Comparison of ENCODE assay signal across 22 cellular contexts in genomic region chr1:43282220-43283195, GRCh38. TPM values are rescaled to one million over a fixed set of nuclear protein-coding genes. Genes with fewer than 3 reads are reported as not detected.
DNase-seq lines count a peak whose midpoint lies in the region; ATAC-seq and TF ChIP-seq lines count a peak whose summit lies in the region.
"Had no signal": no experiment of that assay in that cellular context is flagged by ENCODE, and none has a peak within 500 bp of the region (broad histone marks: within the 10 kb centered on the region; RNA-seq: fewer than 3 reads in every experiment).

No MANE protein-coding gene starts in this region.

- no peak overlapping the region for H2BK5ac ChIP-seq in neuronal stem cell (ENCODE audit: low read length)

- no peaks in the 10 kb centered on the region for H3K27me3 Mint-ChIP-seq in endodermal cell (ENCODE audit: insufficient read depth)
- H3K27me3 Mint-ChIP-seq in CD4-positive, alpha-beta memory T cell = peaks cover 19 to 28% of the 10 kb centered on the region in 2 donors

- H3K4me3 ChIP-seq in heart left ventricle = no peak overlapping the region
- no peak overlapping the region for H3K4me3 ChIP-seq in endodermal cell (ENCODE audit: low read length)
- no peak overlapping the region for H3K4me3 ChIP-seq in neuronal stem cell (ENCODE audit: low read length in 2 of 2)
- no peak overlapping the region for H3K4me3 ChIP-seq in CD4-positive, alpha-beta memory T cell (ENCODE audit: low read length in 2 of 2)
- H3K4me3 ChIP-seq: BLaER1, lung, smooth muscle cell had no signal

- no peak overlapping the region for H2AK5ac ChIP-seq in neuronal stem cell (ENCODE audit: low read depth, low read length)

- H2BK15ac ChIP-seq in neuronal stem cell (ENCODE audit: low read length) = peak overlapping the region; percentile 69

- no peak overlapping the region for H2AFZ ChIP-seq in neuronal stem cell (ENCODE audit: low read length)
- H2AFZ ChIP-seq: parathyroid adenoma had no signal

- peaks cover 31% of the 10 kb centered on the region for H3K4me1 Mint-ChIP-seq in endodermal cell
- no peaks in the 10 kb centered on the region for H3K4me1 Mint-ChIP-seq in CD4-positive, alpha-beta memory T cell
- H3K4me1 Mint-ChIP-seq: activated naive CD8-positive, alpha-beta T cell treated with anti-CD3 and anti-CD28 coated beads, Interleukin-2, amount 10 ng/mL, durations not matched to agents 7 days and 5 days had no signal

- peak overlapping the region; percentile 16 for H3K23ac ChIP-seq in neuronal stem cell (ENCODE audit: low read depth, low read length, poor library complexity)

- WGBS in heart left ventricle, 4 donors = 83 to 95% (median 91%) methylated on average over 11 to 15 of the region's 15 CpGs
- 80 to 88% methylated on average over 12 to 15 of the region's 15 CpGs for WGBS in endodermal cell (ENCODE audit: insufficient coverage in 1 of 2, insufficient read length in 1 of 2), 2 experiments
- no CpG with 5 or more reads among the region's 15 CpGs for WGBS in neuronal stem cell (ENCODE audit: extremely low coverage in 2 of 2, insufficient read length in 2 of 2, insufficient replicate concordance in 1 of 2), 2 donors

- DNase-seq in cardiac septum (ENCODE audit: low spot score) = peak; percentile 63
- DNase-seq in heart left ventricle = no peak
- peak; percentile 38 for DNase-seq in endodermal cell
- no peak for DNase-seq in neuronal stem cell (ENCODE audit: low spot score)
- no peak for DNase-seq in CD4-positive, alpha-beta memory T cell
- no peak for DNase-seq in SIG-M5 (lab: John Stamatoyannopoulos, UW)
- DNase-seq in NCI-H2227 (lab: John Stamatoyannopoulos, UW; ENCODE audit: unreplicated experiment) = no peak
- DNase-seq: activated CD8-positive, alpha-beta T cell treated with anti-CD3 and anti-CD28 coated beads, Interleukin-2, amount 10 ng/mL, durations not matched to agents 7 days and 5 days; activated naive CD8-positive, alpha-beta T cell treated with anti-CD3 and anti-CD28 coated beads, Interleukin-2, amount 10 ng/mL, durations not matched to agents 7 days and 5 days; brain microvascular endothelial cell; naive thymus-derived CD4-positive, alpha-beta T cell; NCI-H1092 treated with DMSO at 0.1 percent for 48 hours; stimulated activated CD8-positive, alpha-beta memory T cell treated with anti-CD3 and anti-CD28 coated beads, Interleukin-4, amount 100 ng/mL, for 48 hours; WERI-Rb-1 had no signal

- ATAC-seq in heart left ventricle (no peak), GM19452 (IDR thresholded peaks at IDR 0.05; ENCODE audit: unreplicated experiment) (no peak)
- ATAC-seq: activated CD8-positive, alpha-beta T cell treated with anti-CD3 and anti-CD28 coated beads, Interleukin-2, amount 10 ng/mL, durations not matched to agents 7 days and 5 days; esophagus mucosa; naive thymus-derived CD4-positive, alpha-beta T cell had no signal

- H3K4ac ChIP-seq in neuronal stem cell (ENCODE audit: low read length) = peak overlapping the region; percentile 66

- no peak overlapping the region for H3K14ac ChIP-seq in neuronal stem cell (ENCODE audit: low read length)

- H2BK120ac ChIP-seq in neuronal stem cell (ENCODE audit: low read depth, low read length) = no peak overlapping the region

- H3K4me3 Mint-ChIP-seq in endodermal cell = no peak overlapping the region
- no peak overlapping the region for H3K4me3 Mint-ChIP-seq in CD4-positive, alpha-beta memory T cell
- H3K4me3 Mint-ChIP-seq: activated CD8-positive, alpha-beta T cell treated with anti-CD3 and anti-CD28 coated beads, Interleukin-2, amount 10 ng/mL, durations not matched to agents 7 days and 5 days; activated naive CD8-positive, alpha-beta T cell treated with anti-CD3 and anti-CD28 coated beads, Interleukin-2, amount 10 ng/mL, durations not matched to agents 7 days and 5 days; naive thymus-derived CD4-positive, alpha-beta T cell had no signal

- H3K4me1 ChIP-seq in heart left ventricle (no peaks in the 10 kb centered on the region), endodermal cell (ENCODE audit: control insufficient read depth, insufficient read depth, low read length) (peaks cover 7% of the 10 kb centered on the region), neuronal stem cell (ENCODE audit: control insufficient read depth in 2 of 2, insufficient read depth in 1 of 2, low read depth in 1 of 2, low read length in 2 of 2) (peaks cover 9 to 20% of the 10 kb centered on the region in 2 donors)
- H3K4me1 ChIP-seq in CD4-positive, alpha-beta memory T cell (ENCODE audit: insufficient read depth, low read length) = no peaks in the 10 kb centered on the region
- H3K4me1 ChIP-seq: parathyroid adenoma had no signal

- CTCF ChIA-PET in CD4-positive, alpha-beta memory T cell (lab: Charles Lee; ENCODE audit: partially characterized antibody) = no interaction called here

- no peak for TF ChIP-seq CTCF in heart left ventricle (IDR thresholded peaks at IDR 0.05)
- no peak for TF ChIP-seq CTCF in endodermal cell (conservative IDR thresholded peaks at IDR 0.05)

- H3K27ac ChIP-seq in heart left ventricle (no peak overlapping the region), endodermal cell (ENCODE audit: low read depth, low read length) (no peak overlapping the region), neuronal stem cell (replicated peaks; ENCODE audit: low read length) (no peak overlapping the region)
- no peak overlapping the region for H3K27ac ChIP-seq in CD4-positive, alpha-beta memory T cell (ENCODE audit: low read depth, low read length)
- H3K27ac ChIP-seq: BLaER1, brain microvascular endothelial cell, parathyroid adenoma, WERI-Rb-1 had no signal

- intact Hi-C loops in cardiac septum (cut with DNase I) (no loop called here), heart left ventricle (cut with DNase I) (no loop called here)
- intact Hi-C loops in CD4-positive, alpha-beta memory T cell (cut with micrococcal nuclease) = no loop called here

- peak overlapping the region; percentile 75 for H3K27ac Mint-ChIP-seq in endodermal cell
- peak overlapping the region in 1 of 7 donors; percentile 43 for H3K27ac Mint-ChIP-seq in CD4-positive, alpha-beta memory T cell
- H3K27ac Mint-ChIP-seq: activated CD8-positive, alpha-beta T cell treated with anti-CD3 and anti-CD28 coated beads, Interleukin-2, amount 10 ng/mL, durations not matched to agents 7 days and 5 days; activated naive CD8-positive, alpha-beta T cell treated with anti-CD3 and anti-CD28 coated beads, Interleukin-2, amount 10 ng/mL, durations not matched to agents 7 days and 5 days had no signal

- peak overlapping the region; percentile 60 for H3K18ac ChIP-seq in neuronal stem cell (ENCODE audit: low read length)

- no peak overlapping the region for H3K4me2 ChIP-seq in neuronal stem cell (ENCODE audit: insufficient read depth, low read length, poor library complexity, severe bottlenecking)
- H3K4me2 ChIP-seq: BLaER1, smooth muscle cell had no signal

- POLR2A ChIA-PET in CD4-positive, alpha-beta memory T cell (lab: Charles Lee; ENCODE audit: partially characterized antibody) = no interaction called here

- no peaks in the 10 kb centered on the region for H3K9me3 Mint-ChIP-seq in endodermal cell
- H3K9me3 Mint-ChIP-seq in CD4-positive, alpha-beta memory T cell = no peaks in the 10 kb centered on the region
- H3K9me3 Mint-ChIP-seq: activated naive CD8-positive, alpha-beta T cell treated with anti-CD3 and anti-CD28 coated beads, Interleukin-2, amount 10 ng/mL, durations not matched to agents 7 days and 5 days; naive thymus-derived CD4-positive, alpha-beta T cell had no signal

- peaks cover 26% of the 10 kb centered on the region for H3K36me3 Mint-ChIP-seq in endodermal cell (ENCODE audit: low read depth)
- no peaks in the 10 kb centered on the region for H3K36me3 Mint-ChIP-seq in CD4-positive, alpha-beta memory T cell
- H3K36me3 Mint-ChIP-seq: activated naive CD8-positive, alpha-beta T cell treated with anti-CD3 and anti-CD28 coated beads, Interleukin-2, amount 10 ng/mL, durations not matched to agents 7 days and 5 days; naive thymus-derived CD4-positive, alpha-beta T cell had no signal

- H4K8ac ChIP-seq in neuronal stem cell (ENCODE audit: low read depth, low read length) = no peak overlapping the region

- H3K36me3 ChIP-seq in heart left ventricle (no peaks in the 10 kb centered on the region), endodermal cell (ENCODE audit: control insufficient read depth, insufficient read depth, low read length) (no peaks in the 10 kb centered on the region), neuronal stem cell (replicated peaks in 1 of 2; ENCODE audit: control insufficient read depth in 2 of 2, insufficient read depth in 2 of 2, low read length in 2 of 2) (no peaks in the 10 kb centered on the region)
- no peaks in the 10 kb centered on the region for H3K36me3 ChIP-seq in CD4-positive, alpha-beta memory T cell (ENCODE audit: insufficient read depth, low read length)
- H3K36me3 ChIP-seq: BLaER1, brain microvascular endothelial cell, WERI-Rb-1 had no signal

- H3K9ac ChIP-seq in endodermal cell (ENCODE audit: extremely low read depth, low read length, poor library complexity, severe bottlenecking) = no peak overlapping the region
- no peak overlapping the region for H3K9ac ChIP-seq in neuronal stem cell (ENCODE audit: low read depth, low read length, poor library complexity)
- H3K9ac ChIP-seq: BLaER1, parathyroid adenoma had no signal

- H4K91ac ChIP-seq in neuronal stem cell (ENCODE audit: low read depth, low read length, poor library complexity) = no peak overlapping the region

- H3K27me3 ChIP-seq in heart left ventricle (no peaks in the 10 kb centered on the region), endodermal cell (ENCODE audit: control insufficient read depth, insufficient read depth, low read length, poor library complexity, severe bottlenecking) (no peaks in the 10 kb centered on the region), neuronal stem cell (ENCODE audit: control insufficient read depth in 3 of 3, insufficient read depth in 3 of 3, low read depth in 1 of 3, low read length in 3 of 3) (peaks cover 0 to 12% (median 5%) of the 10 kb centered on the region in 3 experiments)
- H3K27me3 ChIP-seq in CD4-positive, alpha-beta memory T cell (ENCODE audit: insufficient read depth, low read length) = no peaks in the 10 kb centered on the region
- H3K27me3 ChIP-seq: BLaER1, brain microvascular endothelial cell had no signal

- no peak overlapping the region for H2BK12ac ChIP-seq in neuronal stem cell (ENCODE audit: low read length)

- H3K79me1 ChIP-seq in neuronal stem cell (ENCODE audit: low read depth, low read length) = no peaks in the 10 kb centered on the region

- H3K9me3 ChIP-seq in heart left ventricle = no peaks in the 10 kb centered on the region
- no peaks in the 10 kb centered on the region for H3K9me3 ChIP-seq in endodermal cell (ENCODE audit: control insufficient read depth, low read length)
- peaks cover 0 to 5% of the 10 kb centered on the region in 2 donors for H3K9me3 ChIP-seq in neuronal stem cell (replicated peaks in 1 of 2; ENCODE audit: control insufficient read depth in 2 of 2, insufficient read depth in 1 of 2, low read depth in 1 of 2, low read length in 2 of 2)
- no peaks in the 10 kb centered on the region for H3K9me3 ChIP-seq in CD4-positive, alpha-beta memory T cell (ENCODE audit: control insufficient read depth in 1 of 2, low read length in 2 of 2)
- H3K9me3 ChIP-seq: BLaER1 had no signal

- TF ChIP-seq POLR2A in heart left ventricle (IDR thresholded peaks at IDR 0.05) = no peak

RNA-seq across cellular contexts. Expression of gene C1orf210, which starts 2.9 kb away (rescaled TPM):
- total RNA-seq in cardiac septum (not detected), heart left ventricle (not detected), endodermal cell (10 to 100 TPM in 1 of 2 donors, 1 to 10 TPM in 1; 9.7 to 17.9 TPM)
- not detected for polyA plus RNA-seq in heart left ventricle
- polyA plus RNA-seq in endodermal cell (2013, experiment 1 of 2) = 1.9 TPM
- 1.8 TPM for polyA plus RNA-seq in endodermal cell (2013, experiment 2 of 2)
- polyA plus RNA-seq in neuronal stem cell (2013, experiment 1 of 2) = 0.03 TPM
- polyA plus RNA-seq in neuronal stem cell (2013, experiment 2 of 2) = 0.10 TPM
- total RNA-seq in CD4-positive, alpha-beta memory T cell = not detected
- polyA plus RNA-seq in CD4-positive, alpha-beta memory T cell = not detected
- total RNA-seq: activated CD8-positive, alpha-beta T cell treated with anti-CD3 and anti-CD28 coated beads, Interleukin-2, amount 10 ng/mL, durations not matched to agents 7 days and 5 days; activated naive CD8-positive, alpha-beta T cell treated with anti-CD3 and anti-CD28 coated beads, Interleukin-2, amount 10 ng/mL, durations not matched to agents 7 days and 5 days; naive thymus-derived CD4-positive, alpha-beta T cell; T-helper 1 cell treated with Interleukin-12 subunit alpha and Interleukin-12 subunit beta and Interleukin-4 antibody, amounts not matched to agents 30 ng/mL and 1 ng/mL, for 36 hours had no signal
- polyA plus RNA-seq: naive thymus-derived CD4-positive, alpha-beta T cell had no signal

RNA-seq across cellular contexts. Expression of gene TMEM125, which starts 12.7 kb away (rescaled TPM):
- total RNA-seq in cardiac septum (not detected), heart left ventricle (under 1 TPM in 4 of 9 donors, not detected in 5; 0.15 to 0.68 (median 0.47) TPM), endodermal cell (10 to 100 TPM; 11.7 to 16.6 TPM)
- under 1 TPM; 0.11 to 0.30 TPM for polyA plus RNA-seq in heart left ventricle
- polyA plus RNA-seq in endodermal cell (2013, experiment 1 of 2) = 1.1 TPM
- polyA plus RNA-seq in endodermal cell (2013, experiment 2 of 2) = 0.70 TPM
- polyA plus RNA-seq in neuronal stem cell (2013, experiment 1 of 2) = 0.25 TPM
- polyA plus RNA-seq in neuronal stem cell (2013, experiment 2 of 2) = 0.21 TPM
- total RNA-seq in CD4-positive, alpha-beta memory T cell = not detected
- polyA plus RNA-seq in CD4-positive, alpha-beta memory T cell = not detected
- total RNA-seq: activated CD8-positive, alpha-beta T cell treated with anti-CD3 and anti-CD28 coated beads, Interleukin-2, amount 10 ng/mL, durations not matched to agents 7 days and 5 days; activated naive CD8-positive, alpha-beta T cell treated with anti-CD3 and anti-CD28 coated beads, Interleukin-2, amount 10 ng/mL, durations not matched to agents 7 days and 5 days; subcutaneous adipose tissue; T-helper 1 cell treated with Interleukin-12 subunit alpha and Interleukin-12 subunit beta and Interleukin-4 antibody, amounts not matched to agents 30 ng/mL and 1 ng/mL, for 36 hours had no signal

RNA-seq across cellular contexts. Expression of gene TIE1, which starts 18.3 kb away (rescaled TPM):
- total RNA-seq in cardiac septum (27.7 TPM), heart left ventricle (10 to 100 TPM; 19.2 to 65.1 (median 28.4) TPM), endodermal cell (under 1 TPM; 0.40 to 0.99 TPM)
- 10 to 100 TPM; 25.1 to 37.6 TPM for polyA plus RNA-seq in heart left ventricle
- 1.2 TPM for polyA plus RNA-seq in endodermal cell (2013, experiment 1 of 2)
- 1.7 TPM for polyA plus RNA-seq in endodermal cell (2013, experiment 2 of 2)
- 0.10 TPM for polyA plus RNA-seq in neuronal stem cell (2013, experiment 1 of 2)
- 0.14 TPM for polyA plus RNA-seq in neuronal stem cell (2013, experiment 2 of 2)
- total RNA-seq in CD4-positive, alpha-beta memory T cell = not detected
- polyA plus RNA-seq in CD4-positive, alpha-beta memory T cell = not detected
- polyA plus RNA-seq: naive thymus-derived CD4-positive, alpha-beta T cell had no signal

RNA-seq across cellular contexts. Expression of gene MPL, which starts 55.1 kb away (rescaled TPM):
- 1.6 TPM for total RNA-seq in cardiac septum
- under 1 TPM; 0.25 to 0.98 (median 0.59) TPM for total RNA-seq in heart left ventricle
- polyA plus RNA-seq in heart left ventricle = under 1 TPM in 1 of 2 donors, not detected in 1; 0.11 TPM
- 1 to 10 TPM in 1 of 2 donors, under 1 TPM in 1; 0.64 to 1.2 TPM for total RNA-seq in endodermal cell
- not detected for polyA plus RNA-seq in endodermal cell (2013, experiment 1 of 2)
- polyA plus RNA-seq in endodermal cell (2013, experiment 2 of 2) = not detected
- polyA plus RNA-seq in neuronal stem cell (2013, experiment 1 of 2) = not detected
- not detected for polyA plus RNA-seq in neuronal stem cell (2013, experiment 2 of 2)
- not detected for total RNA-seq in CD4-positive, alpha-beta memory T cell
- not detected for polyA plus RNA-seq in CD4-positive, alpha-beta memory T cell
- total RNA-seq: activated CD8-positive, alpha-beta T cell treated with anti-CD3 and anti-CD28 coated beads, Interleukin-2, amount 10 ng/mL, durations not matched to agents 7 days and 5 days; activated naive CD8-positive, alpha-beta T cell treated with anti-CD3 and anti-CD28 coated beads, Interleukin-2, amount 10 ng/mL, durations not matched to agents 7 days and 5 days; smooth muscle cell; T-helper 1 cell treated with Interleukin-12 subunit alpha and Interleukin-12 subunit beta and Interleukin-4 antibody, amounts not matched to agents 30 ng/mL and 1 ng/mL, for 36 hours had no signal
- polyA plus RNA-seq: naive thymus-derived CD4-positive, alpha-beta T cell; smooth muscle cell had no signal

Comparison
In these comparisons a context has a peak if more than half of its experiments do, and no peak if none do; other contexts are left out.
1. DNase-seq: peak in cardiac septum (single experiment) and endodermal cell (single experiment); none in heart left ventricle (0 of 5), neuronal stem cell (single experiment), CD4-positive, alpha-beta memory T cell (0 of 5), SIG-M5 (single experiment) and NCI-H2227 (single experiment).
2. RNA of gene C1orf210, which starts 2.9 kb away (total RNA-seq): 9.7 to 17.9 TPM in endodermal cell; not detected in cardiac septum (single experiment), not detected in heart left ventricle and not detected in CD4-positive, alpha-beta memory T cell; every median in the first group is over 4 times any median in the second.
3. RNA of gene TMEM125, which starts 12.7 kb away (total RNA-seq): 11.7 to 16.6 TPM in endodermal cell; 0.15 to 0.68 TPM in heart left ventricle, not detected in cardiac septum (single experiment) and not detected in CD4-positive, alpha-beta memory T cell; every median in the first group is over 4 times any median in the second.
4. RNA of gene TIE1, which starts 18.3 kb away (total RNA-seq): 19.2 to 65.1 TPM in heart left ventricle and 27.7 TPM in cardiac septum (single experiment); 0.40 to 0.99 TPM in endodermal cell and not detected in CD4-positive, alpha-beta memory T cell; every median in the first group is over 10 times any median in the second.